Comparison of ENCODE assay signal across 1 cellular context in genomic region chr5:99191181-99191775, GRCh38.
TF ChIP-seq lines count a peak whose summit lies in the region.

No MANE protein-coding gene starts in this region.

TF ChIP-seq in GM23338, 12 proteins besides CTCF, POLR2A, EP300 and RAD21 (continued from another document):
- TF ChIP-seq REST (IDR thresholded peaks at IDR 0.05; ENCODE audit: unreplicated experiment) (no peak), ZNF331 (CRISPR knock-in tag; IDR thresholded peaks at IDR 0.05; ENCODE audit: low read depth) (no peak), POLR2AphosphoS5 (IDR thresholded peaks at IDR 0.05; ENCODE audit: low read depth) (no peak)
